Comparison of ENCODE assay signal across 8 cellular contexts in the genomic region with DNA sequence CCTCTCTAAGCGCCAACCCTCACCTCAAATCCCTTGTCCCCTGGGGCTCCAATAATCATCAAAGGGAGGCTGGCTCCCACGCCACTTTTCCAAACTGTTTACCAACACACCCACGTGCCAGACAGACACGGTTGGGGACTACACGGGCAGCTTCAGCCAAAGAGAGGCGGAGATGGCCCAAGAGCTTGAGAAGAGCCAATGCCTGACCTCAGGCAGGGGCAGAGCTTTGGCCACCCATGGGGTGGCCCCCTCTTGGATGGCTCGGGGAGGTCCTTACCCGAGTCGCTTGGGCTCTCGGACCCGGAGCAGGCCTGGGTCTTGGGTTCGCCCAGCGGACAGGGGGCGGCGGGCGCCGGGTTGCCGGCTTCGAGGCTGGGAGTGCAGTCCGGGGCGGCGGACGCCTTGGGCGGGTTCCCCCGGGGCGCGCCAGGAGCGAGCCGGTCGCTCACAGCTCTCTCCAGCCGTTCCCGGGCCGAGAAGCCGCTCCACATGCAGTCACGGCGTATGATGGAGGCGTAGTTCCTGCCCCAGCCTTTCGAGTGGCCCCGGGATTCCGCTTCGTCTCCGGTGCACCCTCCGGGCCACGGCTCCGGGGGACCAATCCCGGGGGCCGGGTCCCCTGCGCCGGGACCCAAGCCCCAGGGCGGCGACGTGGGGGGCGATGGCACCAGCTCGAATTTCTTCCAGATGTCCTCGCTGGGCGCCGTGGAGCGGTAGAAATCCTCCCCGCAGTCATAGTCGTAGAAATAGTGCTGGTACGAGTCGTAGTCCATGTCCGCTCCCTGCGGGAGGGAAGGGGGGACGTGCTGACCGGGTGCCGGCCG. TPM values are rescaled to one million over a fixed set of nuclear protein-coding genes. Genes with fewer than 3 reads are reported as not detected.
DNase-seq lines count a peak whose midpoint lies in the region; ATAC-seq and TF ChIP-seq lines count a peak whose summit lies in the region.

No MANE protein-coding gene starts in this region.

- no peak overlapping the region for H2BK20ac ChIP-seq in IMR-90 (ENCODE audit: low read depth, low read length)

- dilution Hi-C loops in IMR-90 (cut with HindIII; ENCODE audit: low sequenced_read_pairs, unreplicated experiment): no loop called here

- H3K27ac ChIP-seq in IMR-90 (ENCODE audit: insufficient read depth, low read length) (no peak overlapping the region), cardiac muscle cell (peak overlapping the region; percentile 17)

- peak overlapping the region; percentile 62 for H2AK9ac ChIP-seq in IMR-90 (replicated peaks; ENCODE audit: low read depth, low read length, poor library complexity)

- H3K36me3 Mint-ChIP-seq in activated T-cell treated with anti-CD3 and anti-CD28 coated beads, Interleukin-2, amount 50 U/mL, for 4 hours (ENCODE audit: insufficient read depth): no peaks in the 10 kb centered on the region

- H4K5ac ChIP-seq in IMR-90 (ENCODE audit: low read depth, low read length): no peak overlapping the region

- TF ChIP-seq RAD21 in IMR-90 (IDR thresholded peaks at IDR 0.05; ENCODE audit: low read length): no peak

- no peak overlapping the region for H4K91ac ChIP-seq in IMR-90 (ENCODE audit: insufficient read depth, low read depth, low read length)

- BruUV-seq in IMR-90 (replicated peaks; lab: Mats Ljungman, UMichigan): no TSS peak

- CTCF ChIA-PET in IMR-90 (lab: Yijun Ruan, JAX): interaction anchor here (1.8 to 2.2 kb wide), 2 partner anchors 7 to 21 kb away, joined by 7 to 10 read pairs; no protein-coding TSS in a partner anchor

- peak overlapping the region; percentile 81 for H2AFZ ChIP-seq in IMR-90 (replicated peaks; ENCODE audit: low read length, poor library complexity)

- H3K4ac ChIP-seq in IMR-90 (ENCODE audit: low read depth, low read length): no peak overlapping the region

- peaks cover 7% of the 10 kb centered on the region for H3K4me1 Mint-ChIP-seq in activated T-cell treated with anti-CD3 and anti-CD28 coated beads, Interleukin-2, amount 50 U/mL, for 4 hours (ENCODE audit: low read depth)

- H3K9me3 ChIP-seq in IMR-90 (ENCODE audit: control insufficient read depth, insufficient read depth, low read length) (no peaks in the 10 kb centered on the region), cardiac muscle cell (ENCODE audit: low read depth) (no peaks in the 10 kb centered on the region)

- ATAC-seq in IMR-90 (ENCODE audit: low read depth) (peak; percentile 47), HG02885 (IDR thresholded peaks at IDR 0.05; ENCODE audit: poor library complexity, unreplicated experiment) (no peak)
- peak; percentile 14 to 15 for ATAC-seq in activated T-cell treated with anti-CD3 and anti-CD28 coated beads, Interleukin-2, amount 50 U/mL, for 4 hours

- H3K4me3 Mint-ChIP-seq in activated T-cell treated with anti-CD3 and anti-CD28 coated beads, Interleukin-2, amount 50 U/mL, for 4 hours: peak overlapping the region; percentile 67

- no peak overlapping the region for H2BK5ac ChIP-seq in IMR-90 (ENCODE audit: low read depth, low read length, poor library complexity, severe bottlenecking)

- no peak overlapping the region for H2BK15ac ChIP-seq in IMR-90 (ENCODE audit: low read depth, low read length)

- H3K27me3 ChIP-seq in IMR-90 (ENCODE audit: control insufficient read depth, insufficient read depth, low read length) (peaks cover 22% of the 10 kb centered on the region), cardiac muscle cell (peaks cover 36% of the 10 kb centered on the region)

- no peak overlapping the region for H4K8ac ChIP-seq in IMR-90 (ENCODE audit: low read depth in 2 of 2, low read length in 2 of 2)

- no peak overlapping the region for H3K56ac ChIP-seq in IMR-90 (ENCODE audit: extremely low read depth, insufficient read depth, low read length)

- peaks cover 60% of the 10 kb centered on the region for H3K27me3 Mint-ChIP-seq in activated T-cell treated with anti-CD3 and anti-CD28 coated beads, Interleukin-2, amount 50 U/mL, for 4 hours (ENCODE audit: low read depth)

- no peak overlapping the region for H3K18ac ChIP-seq in IMR-90 (ENCODE audit: low read depth, low read length)

- no peaks in the 10 kb centered on the region for H3K36me3 ChIP-seq in IMR-90 (ENCODE audit: control insufficient read depth, insufficient read depth, low read length)
- H3K36me3 ChIP-seq in cardiac muscle cell: no peaks in the 10 kb centered on the region

- H3K23ac ChIP-seq in IMR-90 (ENCODE audit: low read depth, low read length): no peak overlapping the region; the same call in 1 of the 2 replicates

- H2BK120ac ChIP-seq in IMR-90 (ENCODE audit: low read depth, low read length): no peak overlapping the region

- no peak overlapping the region for H3K9ac ChIP-seq in IMR-90 (ENCODE audit: low read depth, low read length)

- H3K4me1 ChIP-seq in IMR-90 (ENCODE audit: control insufficient read depth, insufficient read depth, low read length): peaks cover 12% of the 10 kb centered on the region; the same call in 1 of the 2 replicates
- peaks cover 9% of the 10 kb centered on the region for H3K4me1 ChIP-seq in cardiac muscle cell (ENCODE audit: low read depth)

- peaks cover 11% of the 10 kb centered on the region for H3K9me1 ChIP-seq in IMR-90 (ENCODE audit: insufficient read depth, low read length)

- 6% methylated on average over 42 of the region's 68 CpGs; no CpG with 5 or more reads in 1 of the 2 experiments for WGBS in IMR-90 (ENCODE audit: extremely low coverage in 2 of 2, insufficient read length in 1 of 2), 2 experiments

- H2AK5ac ChIP-seq in IMR-90 (ENCODE audit: low read depth, low read length): no peak overlapping the region

- no peak for TF ChIP-seq CTCF in GM12864 (IDR thresholded peaks at IDR 0.05; ENCODE audit: low read depth, low read length, missing control alignments)
- TF ChIP-seq CTCF in IMR-90 (conservative IDR thresholded peaks at IDR 0.05; ENCODE audit: low read depth, low read length): no peak
- no peak for TF ChIP-seq CTCF in cardiac muscle cell (IDR thresholded peaks at IDR 0.05; ENCODE audit: low read depth, low read length)

- no peaks in the 10 kb centered on the region for H3K9me3 Mint-ChIP-seq in activated T-cell treated with anti-CD3 and anti-CD28 coated beads, Interleukin-2, amount 50 U/mL, for 4 hours

- peak overlapping the region; percentile 92 for H3K4me2 ChIP-seq in IMR-90 (ENCODE audit: low read depth, low read length)

- no peaks in the 10 kb centered on the region for H3K79me1 ChIP-seq in IMR-90 (ENCODE audit: low read depth in 1 of 2, low read length in 2 of 2)

- H3K4me3 ChIP-seq in GM12864 (ENCODE audit: low read depth, low read length): peak overlapping the region; percentile 80
- H3K4me3 ChIP-seq in IMR-90 (ENCODE audit: insufficient read depth, low read depth, low read length): peak overlapping the region; percentile 45
- H3K4me3 ChIP-seq in cardiac muscle cell: peak overlapping the region; percentile 43

- no peak for TF ChIP-seq POLR2A in IMR-90 (IDR thresholded peaks at IDR 0.05; ENCODE audit: low read depth, low read length)

- H3K14ac ChIP-seq in IMR-90 (replicated peaks; ENCODE audit: low read depth, low read length): no peak overlapping the region

- peaks cover 7% of the 10 kb centered on the region; the same call in 1 of the 2 replicates for H4K20me1 ChIP-seq in IMR-90 (ENCODE audit: insufficient read depth, low read length)

- POLR2A ChIA-PET in IMR-90 (lab: Charles Lee; ENCODE audit: unreplicated experiment): interaction anchor here (0.7 kb wide), 1 partner anchor 139 kb away, joined by 3 read pairs; no protein-coding TSS in a partner anchor

- DNase-seq in GM12864 (ENCODE audit: low read depth) (no peak), IMR-90 (peak; percentile 19), cardiac muscle cell (ENCODE audit: low read depth in 1 of 2, low spot score in 1 of 2) (peak; percentile 42 to 62), retina (peak; percentile 83), NCI-H1105 (lab: John Stamatoyannopoulos, UW) (no peak), occipital lobe (lab: John Stamatoyannopoulos, UW) (no peak)
- no peak for DNase-seq in activated T-cell treated with anti-CD3 and anti-CD28 coated beads, Interleukin-2, amount 50 U/mL, for 4 hours

- intact Hi-C loops in IMR-90 (cut with micrococcal nuclease): loop anchor here (2.0 to 5.0 kb wide), 2 partner anchors 54 to 71 kb away; no protein-coding TSS in a partner anchor

- in situ Hi-C loops in IMR-90 (cut with MboI; ENCODE audit: low sequenced_read_pairs): no loop called here

TF ChIP-seq in IMR-90, 13 proteins besides CTCF, POLR2A, EP300 and RAD21 (continues in another document):
- TF ChIP-seq NFE2L2 (IDR thresholded peaks at IDR 0.05; ENCODE audit: low read depth, low read length) (no peak), MAZ (IDR thresholded peaks at IDR 0.05; ENCODE audit: borderline replicate concordance, low read depth, low read length) (no peak), CHD1 (IDR thresholded peaks at IDR 0.05; ENCODE audit: low read depth, low read length) (no peak), BHLHE40 (IDR thresholded peaks at IDR 0.05; ENCODE audit: low read depth, low read length) (no peak), SMC3 (IDR thresholded peaks at IDR 0.05; ENCODE audit: low read depth, low read length) (no peak), MXI1 (IDR thresholded peaks at IDR 0.05; ENCODE audit: borderline replicate concordance, low read depth, low read length) (no peak)

RNA-seq across cellular contexts. Expression of gene MYCL, which starts 0.8 kb away (rescaled TPM):
- 0.56 and 0.72 TPM in 2 replicates for total RNA-seq in IMR-90 (2012; rRNA removed)
- polyA plus RNA-seq in IMR-90 (2012; rRNA removed): 0.75 and 0.87 TPM in 2 replicates
- polyA plus RNA-seq in IMR-90 (2012; cell fraction: cytosol; rRNA removed): 0.42 and 0.52 TPM in 2 replicates
- 0.36 and 0.41 TPM in 2 replicates for polyA plus RNA-seq in IMR-90 (2012; cell fraction: nucleus; rRNA removed; ENCODE audit: low replicate concordance)
- total RNA-seq in activated T-cell treated with anti-CD3 and anti-CD28 coated beads, Interleukin-2, amount 50 U/mL, for 4 hours: under 1 TPM; 0.08 to 0.38 (median 0.18) TPM
- 8.1 and 11.1 TPM in 2 replicates for total RNA-seq in cardiac muscle cell
- polyA plus RNA-seq in cardiac muscle cell: 3.9 and 5.5 TPM in 2 replicates
- total RNA-seq in occipital lobe: 12.5 TPM

RNA-seq across cellular contexts. Expression of gene TRIT1, which starts 17.6 kb away (rescaled TPM):
- total RNA-seq in IMR-90 (2012; rRNA removed) (27.8 and 29.2 TPM in 2 replicates), cardiac muscle cell (9.6 and 13.5 TPM in 2 replicates), occipital lobe (42.7 TPM)
- polyA plus RNA-seq in IMR-90 (2012; rRNA removed) (10.8 and 13.5 TPM in 2 replicates), cardiac muscle cell (10.8 and 14.1 TPM in 2 replicates)
- 3.8 and 4.7 TPM in 2 replicates for polyA plus RNA-seq in IMR-90 (2012; cell fraction: cytosol; rRNA removed)
- polyA plus RNA-seq in IMR-90 (2012; cell fraction: nucleus; rRNA removed; ENCODE audit: low replicate concordance): 9.5 and 28.8 TPM in 2 replicates
- total RNA-seq in activated T-cell treated with anti-CD3 and anti-CD28 coated beads, Interleukin-2, amount 50 U/mL, for 4 hours: 10 to 100 TPM; 28.6 to 30.8 (median 30.6) TPM

RNA-seq across cellular contexts. Expression of gene MFSD2A, which starts 54.1 kb away (rescaled TPM):
- total RNA-seq in IMR-90 (2012; rRNA removed): 5.0 and 5.7 TPM in 2 replicates
- polyA plus RNA-seq in IMR-90 (2012; rRNA removed): 6.7 and 7.3 TPM in 2 replicates
- 3.7 and 5.3 TPM in 2 replicates for polyA plus RNA-seq in IMR-90 (2012; cell fraction: cytosol; rRNA removed)
- 13.7 and 18.4 TPM in 2 replicates for polyA plus RNA-seq in IMR-90 (2012; cell fraction: nucleus; rRNA removed; ENCODE audit: low replicate concordance)
- 10 to 100 TPM; 31.0 to 35.6 (median 31.8) TPM for total RNA-seq in activated T-cell treated with anti-CD3 and anti-CD28 coated beads, Interleukin-2, amount 50 U/mL, for 4 hours
- 0.88 TPM in 1 of 2 replicates, not detected in the other for total RNA-seq in cardiac muscle cell
- 1.0 TPM in 1 of 2 replicates, not detected in the other for polyA plus RNA-seq in cardiac muscle cell
- total RNA-seq in occipital lobe: 18.4 TPM

Comparison
In these comparisons a context has a peak if more than half of its experiments do, and no peak if none do; other contexts are left out.
1. DNase-seq: peak in IMR-90 (single experiment), cardiac muscle cell (2 of 2) and retina (single experiment); none in GM12864 (single experiment), activated T-cell treated with anti-CD3 and anti-CD28 coated beads, Interleukin-2, amount 50 U/mL, for 4 hours (single experiment), NCI-H1105 (single experiment) and occipital lobe (single experiment).
2. Peak in every context shown above with its lines, with median percentiles within 50 percentile points of each other: H3K4me3 ChIP-seq.